ENCODE assay signal across 11 cellular contexts in genomic region chr2:9737053-9737875, GRCh38.
DNase-seq lines count a peak whose midpoint lies in the region; ATAC-seq, FAIRE-seq and TF ChIP-seq lines count a peak whose summit lies in the region.
"Had no signal": no experiment of that assay in that cellular context is flagged by ENCODE, and none has a peak within 500 bp of the region (broad histone marks: within the 10 kb centered on the region; RNA-seq: fewer than 3 reads in every experiment).

No MANE protein-coding gene starts in this region.

- peaks cover 43% of the 10 kb centered on the region for H3K4me1 Mint-ChIP-seq in activated naive CD8-positive, alpha-beta T cell treated with anti-CD3 and anti-CD28 coated beads, Interleukin-2, amount 50 U/mL, for 24 hours

- H3F3A ChIP-seq in OCI-LY1 (ENCODE audit: insufficient read depth, low read length), result no peaks in the 10 kb centered on the region

- CTCF ChIA-PET in A549 (lab: Yijun Ruan, JAX), result interaction anchor here (1.1 to 3.9 kb wide), 6 partner anchors 10 to 62 kb away, joined by 3 to 14 read pairs (median 9); no protein-coding TSS in a partner anchor

- TF ChIP-seq EP300 in A549 (IDR thresholded peaks at IDR 0.05), result no peak

- no peak overlapping the region for H3K4me2 ChIP-seq in A549
- no peak overlapping the region for H3K4me2 ChIP-seq in OCI-LY1 (ENCODE audit: low read length)

- H3K9me2 ChIP-seq in OCI-LY1 (ENCODE audit: low read depth, low read length), result no peaks in the 10 kb centered on the region

- H4K20me1 ChIP-seq in OCI-LY1 (ENCODE audit: insufficient read depth, low read length), result no peaks in the 10 kb centered on the region

- H3K27ac ChIP-seq in A549 (no peak overlapping the region), OCI-LY1 (ENCODE audit: low read depth, low read length, poor library complexity, severe bottlenecking) (no peak overlapping the region)

- no peaks in the 10 kb centered on the region for H3K79me2 ChIP-seq in OCI-LY1 (ENCODE audit: insufficient read depth, low read length)

- H3K27ac Mint-ChIP-seq in activated naive CD8-positive, alpha-beta T cell treated with anti-CD3 and anti-CD28 coated beads, Interleukin-2, amount 50 U/mL, for 24 hours, result no peak overlapping the region

- POLR2A ChIA-PET in A549 (lab: Yijun Ruan, JAX), result interaction anchor here (1.1 kb wide), 1 partner anchor 106 kb away, joined by 3 read pairs; the partner anchor contains the start of gene YWHAQ

- no peaks in the 10 kb centered on the region for H3K36me3 ChIP-seq in OCI-LY1 (ENCODE audit: insufficient read depth, low read length)

- H3K9ac ChIP-seq in OCI-LY1 (ENCODE audit: low read length), result no peak overlapping the region

- no peaks in the 10 kb centered on the region for H3K27me3 Mint-ChIP-seq in activated naive CD8-positive, alpha-beta T cell treated with anti-CD3 and anti-CD28 coated beads, Interleukin-2, amount 50 U/mL, for 24 hours

- H3K9me3 Mint-ChIP-seq in activated naive CD8-positive, alpha-beta T cell treated with anti-CD3 and anti-CD28 coated beads, Interleukin-2, amount 50 U/mL, for 24 hours, result peaks cover 12% of the 10 kb centered on the region

- H3K9me3 ChIP-seq in A549 (peaks cover 18% of the 10 kb centered on the region), OCI-LY1 (ENCODE audit: low read length) (0 out of 2 replicates have a peak, but pooled peaks cover 3% of the 10 kb centered on the region)

- H3K4me3 ChIP-seq in A549, result no peak overlapping the region
- H3K4me3 ChIP-seq in OCI-LY1 (ENCODE audit: low read depth, low read length, poor library complexity, severe bottlenecking), result no peak overlapping the region

- H3K4me1 ChIP-seq in A549 (peaks cover 8% of the 10 kb centered on the region), OCI-LY1 (ENCODE audit: insufficient read depth, low read length, severe bottlenecking) (no peaks in the 10 kb centered on the region)

- DNase-seq in A549 (ENCODE audit: low read depth in 1 of 2, low spot score in 1 of 2) (peak; percentile 26 to 33), EH (ENCODE audit: low read depth) (peak; percentile 42), dermis blood vessel endothelial cell (peak; percentile 37), NCI-H1092 treated with DMSO at 0.1 percent for 48 hours (lab: John Stamatoyannopoulos, UW) (no peak)
- no peak for DNase-seq in activated naive CD8-positive, alpha-beta T cell treated with anti-CD3 and anti-CD28 coated beads, Interleukin-2, amount 50 U/mL, for 24 hours
- DNase-seq: activated CD4-positive, alpha-beta T cell treated with anti-CD3 and anti-CD28 coated beads, Interleukin-2, amount 50 U/mL, for 48 hours had no signal

- WGBS in A549 (ENCODE audit: missing lambda C conversion rate), result 90% methylated on average over 8 of the region's 9 CpGs

- TF ChIP-seq CTCF in A549 (IDR thresholded peaks at IDR 0.05), result no peak
- peak; percentile 19; the same call in 1 of the 2 replicates for TF ChIP-seq CTCF in OCI-LY1 (IDR thresholded peaks at IDR 0.05; ENCODE audit: low read length)

- no peak overlapping the region for H2AFZ ChIP-seq in OCI-LY1 (ENCODE audit: low read length)

- peak in 1 of 2 experiments; percentile 64; a peak in 3 of 6 replicates for ATAC-seq in A549
- no peak for ATAC-seq in HG02973 (IDR thresholded peaks at IDR 0.05; ENCODE audit: unreplicated experiment)
- no peak for ATAC-seq in activated CD4-positive, CD25-positive, alpha-beta regulatory T cell treated with anti-CD3 and anti-CD28 coated beads, Interleukin-2, amount 50 U/mL, for 24 hours
- ATAC-seq in activated naive CD8-positive, alpha-beta T cell treated with anti-CD3 and anti-CD28 coated beads, Interleukin-2, amount 50 U/mL, for 24 hours, result no peak

- FAIRE-seq in A549 (lab: Jason Lieb, UNC), result no peak
- FAIRE-seq: G401.6 had no signal

- peaks cover 2% of the 10 kb centered on the region for H3K36me3 Mint-ChIP-seq in activated naive CD8-positive, alpha-beta T cell treated with anti-CD3 and anti-CD28 coated beads, Interleukin-2, amount 50 U/mL, for 24 hours (ENCODE audit: low read depth)
- H3K36me3 Mint-ChIP-seq: brain had no signal

- H3K4me3 Mint-ChIP-seq in activated naive CD8-positive, alpha-beta T cell treated with anti-CD3 and anti-CD28 coated beads, Interleukin-2, amount 50 U/mL, for 24 hours, result no peak overlapping the region
- H3K4me3 Mint-ChIP-seq: brain had no signal

- no peak for TF ChIP-seq POLR2A in A549 (IDR thresholded peaks at IDR 0.05; ENCODE audit: low read length)

- H3K27me3 ChIP-seq in OCI-LY1 (ENCODE audit: insufficient read depth, low read length), result no peaks in the 10 kb centered on the region

- TF ChIP-seq RAD21 in A549 (conservative IDR thresholded peaks at IDR 0.05 in 1 of 2, IDR thresholded peaks at IDR 0.05 in 1 of 2), result 0 out of 5 replicates have a peak, but pooled peaks of 1 of the 2 experiments have one; percentile 22

TF ChIP-seq in A549, 52 proteins besides CTCF, POLR2A, EP300 and RAD21:
- no peak for TF ChIP-seq RARB (CRISPR knock-in tag; IDR thresholded peaks at IDR 0.05)
- TF ChIP-seq CBX8 (IDR thresholded peaks at IDR 0.05), result no peak
- TF ChIP-seq PHF8 (IDR thresholded peaks at IDR 0.05; ENCODE audit: borderline replicate concordance, low read depth), result no peak
- TF ChIP-seq ZNF302 (CRISPR knock-in tag; IDR thresholded peaks at IDR 0.05), result no peak
- TF ChIP-seq BHLHE40 (IDR thresholded peaks at IDR 0.05; ENCODE audit: low read depth, low read length), result no peak
- no peak for TF ChIP-seq EHMT2 (IDR thresholded peaks at IDR 0.05; ENCODE audit: low read depth)
- TF ChIP-seq E2F6 (IDR thresholded peaks at IDR 0.05; ENCODE audit: borderline replicate concordance, low read depth), result no peak
- TF ChIP-seq PBX3 (IDR thresholded peaks at IDR 0.05), result no peak
- TF ChIP-seq SREBF2 (IDR thresholded peaks at IDR 0.05), result no peak
- TF ChIP-seq RNF2 (IDR thresholded peaks at IDR 0.05; ENCODE audit: borderline replicate concordance, low read depth), result no peak
- TF ChIP-seq ATOH8 (CRISPR knock-in tag; IDR thresholded peaks at IDR 0.05; ENCODE audit: low read depth), result no peak

Comparison
In these comparisons a context has a peak if more than half of its experiments do, and no peak if none do; other contexts are left out.
1. DNase-seq: peak in A549 (2 of 2), EH (single experiment) and dermis blood vessel endothelial cell (single experiment); none in NCI-H1092 treated with DMSO at 0.1 percent for 48 hours (single experiment) and activated naive CD8-positive, alpha-beta T cell treated with anti-CD3 and anti-CD28 coated beads, Interleukin-2, amount 50 U/mL, for 24 hours (single experiment).